ENCODE assay signal across 7 cellular contexts in genomic region chr14:23033801-23034497, GRCh38. TPM values are rescaled to one million over a fixed set of nuclear protein-coding genes. Genes with fewer than 3 reads are reported as not detected.
DNase-seq lines count a peak whose midpoint lies in the region; ATAC-seq lines count a peak whose summit lies in the region.

No MANE protein-coding gene starts in this region.

- H3K9me3 Mint-ChIP-seq in activated T-helper 17 cell treated with anti-CD3 and anti-CD28 coated beads, Interleukin-2, amount 50 U/mL, for 72 hours, result peaks cover 4% of the 10 kb centered on the region

- DNase-seq in substantia nigra (lab: John Stamatoyannopoulos, UW) (no peak), NCI-H446 treated with DMSO at 0.1 percent for 48 hours (lab: John Stamatoyannopoulos, UW) (no peak), NCI-H526 treated with DMSO at 0.1 percent for 48 hours (lab: John Stamatoyannopoulos, UW) (no peak), NCI-H526 (lab: John Stamatoyannopoulos, UW) (no peak)

- peak overlapping the region; percentile 99 for H3K27ac ChIP-seq in substantia nigra (ENCODE audit: low read depth, low read length, poor library complexity, severe bottlenecking)

- peaks cover 53% of the 10 kb centered on the region for H3K36me3 Mint-ChIP-seq in activated T-helper 17 cell treated with anti-CD3 and anti-CD28 coated beads, Interleukin-2, amount 50 U/mL, for 72 hours (ENCODE audit: low read depth)

- H3K4me1 Mint-ChIP-seq in activated T-helper 17 cell treated with anti-CD3 and anti-CD28 coated beads, Interleukin-2, amount 50 U/mL, for 72 hours, result peaks cover 27% of the 10 kb centered on the region

- ATAC-seq in HG02678 (IDR thresholded peaks at IDR 0.05; ENCODE audit: unreplicated experiment), result peak; percentile 6
- no peak for ATAC-seq in activated T-helper 17 cell treated with anti-CD3 and anti-CD28 coated beads, Interleukin-2, amount 50 U/mL, for 72 hours (replicated peaks)

- H3K4me3 Mint-ChIP-seq in activated T-helper 17 cell treated with anti-CD3 and anti-CD28 coated beads, Interleukin-2, amount 50 U/mL, for 72 hours, result peak overlapping the region; percentile 80

- peak overlapping the region; percentile 96 for H3K27ac Mint-ChIP-seq in activated T-helper 17 cell treated with anti-CD3 and anti-CD28 coated beads, Interleukin-2, amount 50 U/mL, for 72 hours

- H3K9me3 ChIP-seq in iPS-18c (ENCODE audit: control insufficient read depth, insufficient read depth, low read length), result no peaks in the 10 kb centered on the region

- H3K27me3 Mint-ChIP-seq in activated T-helper 17 cell treated with anti-CD3 and anti-CD28 coated beads, Interleukin-2, amount 50 U/mL, for 72 hours, result no peaks in the 10 kb centered on the region

- H3K4me3 ChIP-seq in iPS-18c (ENCODE audit: insufficient read depth, low read depth, low read length), result peak overlapping the region; percentile 90

RNA-seq across cellular contexts. Expression of gene PSMB5, which starts 0.8 kb away (rescaled TPM):
- 100 to 1,000 TPM in 1 of 2 donors, 10 to 100 TPM in 1; 85.8 to 151 TPM for total RNA-seq in activated T-helper 17 cell treated with anti-CD3 and anti-CD28 coated beads, Interleukin-2, amount 50 U/mL, for 72 hours

RNA-seq across cellular contexts. Expression of gene PSMB11, which starts 8.1 kb away (rescaled TPM):
- not detected for total RNA-seq in activated T-helper 17 cell treated with anti-CD3 and anti-CD28 coated beads, Interleukin-2, amount 50 U/mL, for 72 hours

RNA-seq across cellular contexts. Expression of gene CDH24, which starts 23.4 kb away (rescaled TPM):
- under 1 TPM; 0.48 TPM for total RNA-seq in activated T-helper 17 cell treated with anti-CD3 and anti-CD28 coated beads, Interleukin-2, amount 50 U/mL, for 72 hours

RNA-seq across cellular contexts. Expression of gene C14orf93, which starts 24.0 kb away (rescaled TPM):
- total RNA-seq in activated T-helper 17 cell treated with anti-CD3 and anti-CD28 coated beads, Interleukin-2, amount 50 U/mL, for 72 hours, result 1 to 10 TPM; 8.5 to 9.6 TPM

RNA-seq across cellular contexts. Expression of gene AJUBA, which starts 51.6 kb away (rescaled TPM):
- total RNA-seq in activated T-helper 17 cell treated with anti-CD3 and anti-CD28 coated beads, Interleukin-2, amount 50 U/mL, for 72 hours, result 1 to 10 TPM; 1.1 to 7.5 TPM
